Comparison of ENCODE assay signal across 10 cellular contexts in genomic region chr13:46605824-46606554, GRCh38. TPM values are rescaled to one million over a fixed set of nuclear protein-coding genes. Genes with fewer than 3 reads are reported as not detected.
DNase-seq lines count a peak whose midpoint lies in the region; ATAC-seq and TF ChIP-seq lines count a peak whose summit lies in the region.
"Had no signal": no experiment of that assay in that cellular context is flagged by ENCODE, and none has a peak within 500 bp of the region (broad histone marks: within the 10 kb centered on the region; RNA-seq: fewer than 3 reads in every experiment).

No MANE protein-coding gene starts in this region.

- H3K27me3 ChIP-seq in vagina (no peaks in the 10 kb centered on the region), thyroid gland (no peaks in the 10 kb centered on the region)
- H3K27me3 ChIP-seq: right lobe of liver had no signal

- intact Hi-C loops in left ventricle myocardium superior (cut with micrococcal nuclease) (no loop called here), cardiac septum (cut with DNase I) (no loop called here), vagina (cut with DNase I) (no loop called here), thyroid gland (cut with DNase I) (no loop called here)

- ATAC-seq in left ventricle myocardium superior: peak; percentile 9
- ATAC-seq in HG03432 (IDR thresholded peaks at IDR 0.05; ENCODE audit: unreplicated experiment): peak; percentile 63

- peak overlapping the region; percentile 59 for H3K27ac ChIP-seq in vagina
- H3K27ac ChIP-seq in thyroid gland: peak overlapping the region in 1 of 3 donors; percentile 43

- WGBS in thyroid gland, 2 donors: 83 to 87% methylated on average over 3 of the region's 3 CpGs

- H3K4me1 ChIP-seq in vagina (peaks cover 78% of the 10 kb centered on the region), thyroid gland (peaks cover 26 to 42% of the 10 kb centered on the region in 2 donors)

- H3K4me3 ChIP-seq in vagina (no peak overlapping the region), thyroid gland (replicated peaks in 1 of 3) (no peak overlapping the region)
- H3K4me3 ChIP-seq: right lobe of liver had no signal

- TF ChIP-seq CTCF in vagina (IDR thresholded peaks at IDR 0.05) (no peak), thyroid gland (IDR thresholded peaks at IDR 0.05) (no peak)

- H3K9me3 ChIP-seq in vagina (no peaks in the 10 kb centered on the region), thyroid gland (no peaks in the 10 kb centered on the region)
- H3K9me3 ChIP-seq: right lobe of liver had no signal

- no peak for DNase-seq in left ventricle myocardium superior
- DNase-seq in cardiac septum (ENCODE audit: low spot score): no peak
- peak; percentile 31 for DNase-seq in germinal center (ENCODE audit: low spot score)
- DNase-seq in vagina (ENCODE audit: extremely low spot score in 2 of 2): no peak
- DNase-seq in thyroid gland: no peak
- no peak for DNase-seq in T-helper 9 cell
- DNase-seq in dedifferentiated amniotic fluid mesenchymal stem cell (ENCODE audit: extremely low spot score): no peak
- DNase-seq: activated CD4-positive, alpha-beta T cell treated with anti-CD3 and anti-CD28 coated beads for 4 hours had no signal

- H3K36me3 ChIP-seq in vagina (no peaks in the 10 kb centered on the region), thyroid gland (no peaks in the 10 kb centered on the region)
- H3K36me3 ChIP-seq: right lobe of liver had no signal

- TF ChIP-seq POLR2A in vagina (IDR thresholded peaks at IDR 0.05) (no peak), thyroid gland (IDR thresholded peaks at IDR 0.05) (no peak)

RNA-seq across cellular contexts. Expression of gene LRCH1, which starts 53.0 kb away (rescaled TPM):
- total RNA-seq in left ventricle myocardium superior: 12.5 TPM
- total RNA-seq in cardiac septum: 19.3 TPM
- 21.4 TPM for total RNA-seq in vagina
- total RNA-seq in thyroid gland: 10 to 100 TPM; 13.5 to 19.3 (median 15.9) TPM
